9 cellular contexts compared by ENCODE assay signal in the genomic region with DNA sequence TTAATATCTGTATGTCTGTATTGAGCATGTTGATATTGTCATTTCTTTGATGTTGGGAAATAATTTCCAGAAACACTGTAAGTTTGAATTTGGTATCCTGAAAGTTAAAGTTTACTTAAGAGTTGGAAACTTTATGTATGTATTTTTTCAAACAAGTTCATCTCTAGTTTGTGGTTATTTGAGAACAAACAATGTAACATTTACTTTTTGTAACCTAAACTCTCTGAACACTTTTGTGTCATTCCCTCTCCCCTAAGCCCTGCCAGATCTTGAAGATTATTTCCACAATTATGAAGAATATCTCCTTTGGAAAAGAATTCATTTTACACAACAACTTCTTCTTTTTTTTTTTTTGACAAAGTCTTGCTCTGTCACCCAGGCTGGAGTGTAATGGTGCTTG. TPM values are rescaled to one million over a fixed set of nuclear protein-coding genes. Genes with fewer than 3 reads are reported as not detected.
"Had no signal": no experiment of that assay in that cellular context is flagged by ENCODE, and none has a peak within 500 bp of the region (broad histone marks: within the 10 kb centered on the region; RNA-seq: fewer than 3 reads in every experiment).

No MANE protein-coding gene starts in this region.

- FAIRE-seq: HTR-8/SVneo, K562 had no signal

- H3K9ac ChIP-seq: KMS-11 had no signal

- H3K4me3 ChIP-seq: K562 had no signal

- DNase-seq: IMR-90, KBM-7, KG1 had no signal

- ATAC-seq: K562 had no signal

- H3K4me2 ChIP-seq: KMS-11 had no signal

- H3K27ac ChIP-seq: HL-60, KMS-11 had no signal

RNA-seq across cellular contexts. Expression of a gene that starts 24.9 kb away (rescaled TPM):
- total RNA-seq: HT-29, HT1080, IMR-90 had no signal
- polyA plus RNA-seq: IMR-90 had no signal
